Comparison of ENCODE assay signal across 23 cellular contexts in the genomic region with DNA sequence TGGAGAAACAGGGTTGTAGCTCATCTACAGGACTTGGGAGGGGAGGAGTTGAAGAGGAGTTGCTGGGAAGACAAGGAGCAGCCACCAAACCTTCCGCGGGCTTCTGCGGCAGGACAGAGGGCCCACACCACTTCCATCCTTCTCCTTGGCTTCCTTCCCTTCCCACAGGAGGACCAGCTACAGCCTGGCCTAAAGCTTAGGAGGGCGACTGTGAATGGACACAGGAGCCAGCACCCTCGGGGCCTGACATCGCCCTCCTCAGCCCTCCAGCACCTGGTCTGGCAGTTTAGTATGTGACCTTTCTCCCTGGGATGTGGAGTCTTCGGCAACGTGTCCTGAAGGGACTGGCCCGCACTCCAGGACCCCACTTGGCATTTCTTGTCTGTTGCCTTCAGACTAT. TPM values are rescaled to one million over a fixed set of nuclear protein-coding genes. Genes with fewer than 3 reads are reported as not detected.
DNase-seq lines count a peak whose midpoint lies in the region; ATAC-seq and TF ChIP-seq lines count a peak whose summit lies in the region.
"Had no signal": no experiment of that assay in that cellular context is flagged by ENCODE, and none has a peak within 500 bp of the region (broad histone marks: within the 10 kb centered on the region; RNA-seq: fewer than 3 reads in every experiment).

No MANE protein-coding gene starts in this region.

- peaks cover 34% of the 10 kb centered on the region for H3K36me3 Mint-ChIP-seq in WTC11

- H3K4me3 ChIP-seq in HUES6 (ENCODE audit: low read depth, low read length) (no peak overlapping the region), iPS-20b (ENCODE audit: low read length) (no peak overlapping the region)
- H3K4me3 ChIP-seq: HAP-1 had no signal

- CTCF ChIA-PET in WTC11 (lab: Charles Lee): interaction anchor here (0.5 to 4.2 kb wide), 6 partner anchors 22 to 202 kb away, joined by 3 to 19 read pairs (median 8); partner anchors contain the start of genes SF3B6, TP53I3 and WDCP

- H3K27ac ChIP-seq in HUES6 (ENCODE audit: low read depth, low read length) (peak overlapping the region; percentile 82), iPS-20b (ENCODE audit: low read length) (peak overlapping the region; percentile 20)
- H3K27ac ChIP-seq: HL-60 had no signal

- POLR2A ChIA-PET in WTC11 (lab: Charles Lee): interaction anchor here (0.6 to 1.7 kb wide), 4 partner anchors 25 to 151 kb away, joined by 3 to 8 read pairs (median 4); partner anchors contain the start of genes ATAD2B and FKBP1B

- H3K27me3 ChIP-seq in HUES6 (ENCODE audit: control insufficient read depth, insufficient read depth, low read length) (no peaks in the 10 kb centered on the region), iPS-20b (ENCODE audit: insufficient read depth, low read length) (no peaks in the 10 kb centered on the region)

- H3K36me3 ChIP-seq in HUES6 (ENCODE audit: control insufficient read depth, insufficient read depth, low read length) (peaks cover 36% of the 10 kb centered on the region), iPS-20b (ENCODE audit: insufficient read depth, low read depth, low read length) (peaks cover 40% of the 10 kb centered on the region)

- TF ChIP-seq CTCF in WTC11 (IDR thresholded peaks at IDR 0.05): no peak

- H3K27me3 Mint-ChIP-seq in WTC11 (ENCODE audit: low read depth): no peaks in the 10 kb centered on the region
- H3K27me3 Mint-ChIP-seq: CD4-positive, CD25-positive, alpha-beta regulatory T cell had no signal

- ATAC-seq in WTC11 (no peak), HG03280 (IDR thresholded peaks at IDR 0.05; ENCODE audit: unreplicated experiment) (no peak)
- ATAC-seq in stimulated activated naive CD8-positive, alpha-beta T cell treated with anti-CD3 and anti-CD28 coated beads, Interleukin-15, Interleukin-2, amounts not matched to agents 100 U/mL and 50 U/mL, for 24 hours: no peak
- ATAC-seq: PC-3 had no signal

- H3K9me3 Mint-ChIP-seq in WTC11: no peaks in the 10 kb centered on the region
- H3K9me3 Mint-ChIP-seq: CD4-positive, CD25-positive, alpha-beta regulatory T cell had no signal

- H3K4me1 Mint-ChIP-seq in WTC11: peaks cover 59% of the 10 kb centered on the region

- no peak for DNase-seq in WTC11 (ENCODE audit: low spot score)
- DNase-seq in inferior parietal cortex (ENCODE audit: extremely low spot score): no peak
- no peak for DNase-seq in stimulated activated naive CD8-positive, alpha-beta T cell treated with anti-CD3 and anti-CD28 coated beads, Interleukin-15, Interleukin-2, amounts not matched to agents 100 U/mL and 50 U/mL, for 24 hours
- DNase-seq in NCI-H69 (lab: John Stamatoyannopoulos, UW): no peak
- DNase-seq: CD4-positive, CD25-positive, alpha-beta regulatory T cell; COR-L47; DMS79; IMR-90; Karpas-422; NCI-H1694; NCI-H2081; NCI-H2171 treated with DMSO at 0.1 percent for 48 hours; NCI-H526; PC-3; Right ventricle myocardium superior had no signal

- H3K4me1 ChIP-seq in HUES6 (ENCODE audit: control insufficient read depth, insufficient read depth, low read length) (peaks cover 40% of the 10 kb centered on the region), iPS-20b (ENCODE audit: insufficient read depth, low read length) (peaks cover 18% of the 10 kb centered on the region; the same call in 1 of the 2 replicates)

- H3K9ac ChIP-seq in HUES6 (ENCODE audit: low read length) (peak overlapping the region; percentile 28), iPS-20b (ENCODE audit: low read depth, low read length) (peak overlapping the region; percentile 66; the same call in 1 of the 2 replicates)

- no peak overlapping the region for H3K4me3 Mint-ChIP-seq in WTC11
- H3K4me3 Mint-ChIP-seq: CD4-positive, CD25-positive, alpha-beta regulatory T cell had no signal

- peak overlapping the region; percentile 96 for H3K27ac Mint-ChIP-seq in WTC11

- H3K9me3 ChIP-seq in HUES6 (ENCODE audit: control insufficient read depth, insufficient read depth, low read depth, low read length) (no peaks in the 10 kb centered on the region), iPS-20b (ENCODE audit: insufficient read depth, low read depth, low read length) (no peaks in the 10 kb centered on the region)
- H3K9me3 ChIP-seq: HAP-1 had no signal

TF ChIP-seq in WTC11, 78 proteins besides CTCF, POLR2A, EP300 and RAD21:
- TF ChIP-seq ZNF423 (CRISPR knock-in tag; IDR thresholded peaks at IDR 0.05) (no peak), ETV6 (CRISPR knock-in tag; IDR thresholded peaks at IDR 0.05) (no peak), PREB (CRISPR knock-in tag; IDR thresholded peaks at IDR 0.05; ENCODE audit: borderline replicate concordance) (no peak), USF1 (CRISPR knock-in tag; IDR thresholded peaks at IDR 0.05) (no peak), NR1H2 (CRISPR knock-in tag; IDR thresholded peaks at IDR 0.05) (no peak), SOX15 (CRISPR knock-in tag; IDR thresholded peaks at IDR 0.05) (no peak), ZNF512 (CRISPR knock-in tag; IDR thresholded peaks at IDR 0.05; ENCODE audit: borderline replicate concordance) (no peak), TP53 (CRISPR knock-in tag; IDR thresholded peaks at IDR 0.05) (no peak), SP1 (CRISPR knock-in tag; conservative IDR thresholded peaks at IDR 0.05) (no peak), TCF7 (CRISPR knock-in tag; IDR thresholded peaks at IDR 0.05; ENCODE audit: low read depth) (no peak), ATF2 (CRISPR knock-in tag; IDR thresholded peaks at IDR 0.05; ENCODE audit: borderline replicate concordance, low read depth) (no peak)
- TF ChIP-seq, protein P1, sequence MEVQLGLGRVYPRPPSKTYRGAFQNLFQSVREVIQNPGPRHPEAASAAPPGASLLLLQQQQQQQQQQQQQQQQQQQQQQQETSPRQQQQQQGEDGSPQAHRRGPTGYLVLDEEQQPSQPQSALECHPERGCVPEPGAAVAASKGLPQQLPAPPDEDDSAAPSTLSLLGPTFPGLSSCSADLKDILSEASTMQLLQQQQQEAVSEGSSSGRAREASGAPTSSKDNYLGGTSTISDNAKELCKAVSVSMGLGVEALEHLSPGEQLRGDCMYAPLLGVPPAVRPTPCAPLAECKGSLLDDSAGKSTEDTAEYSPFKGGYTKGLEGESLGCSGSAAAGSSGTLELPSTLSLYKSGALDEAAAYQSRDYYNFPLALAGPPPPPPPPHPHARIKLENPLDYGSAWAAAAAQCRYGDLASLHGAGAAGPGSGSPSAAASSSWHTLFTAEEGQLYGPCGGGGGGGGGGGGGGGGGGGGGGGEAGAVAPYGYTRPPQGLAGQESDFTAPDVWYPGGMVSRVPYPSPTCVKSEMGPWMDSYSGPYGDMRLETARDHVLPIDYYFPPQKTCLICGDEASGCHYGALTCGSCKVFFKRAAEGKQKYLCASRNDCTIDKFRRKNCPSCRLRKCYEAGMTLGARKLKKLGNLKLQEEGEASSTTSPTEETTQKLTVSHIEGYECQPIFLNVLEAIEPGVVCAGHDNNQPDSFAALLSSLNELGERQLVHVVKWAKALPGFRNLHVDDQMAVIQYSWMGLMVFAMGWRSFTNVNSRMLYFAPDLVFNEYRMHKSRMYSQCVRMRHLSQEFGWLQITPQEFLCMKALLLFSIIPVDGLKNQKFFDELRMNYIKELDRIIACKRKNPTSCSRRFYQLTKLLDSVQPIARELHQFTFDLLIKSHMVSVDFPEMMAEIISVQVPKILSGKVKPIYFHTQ (CRISPR knock-in tag; IDR thresholded peaks at IDR 0.05): no peak

RNA-seq across cellular contexts. Expression of gene MFSD2B, which starts 15.4 kb away (rescaled TPM):
- total RNA-seq in WTC11 (2021): 0.42 to 0.55 TPM (median 0.50 TPM) in 3 replicates
- total RNA-seq: HT-29, IMR-90, M059J, PC-3, Right ventricle myocardium superior, SK-MEL-5 had no signal

RNA-seq across cellular contexts. Expression of gene WDCP, which starts 21.9 kb away (rescaled TPM):
- 30.5 to 33.6 TPM (median 31.9 TPM) in 3 replicates for total RNA-seq in WTC11 (2021)

RNA-seq across cellular contexts. Expression of gene FKBP1B, which starts 24.3 kb away (rescaled TPM):
- 58.6 to 83.9 TPM (median 74.8 TPM) in 3 replicates for total RNA-seq in WTC11 (2021)
- total RNA-seq: HT-29 had no signal

RNA-seq across cellular contexts. Expression of gene SF3B6, which starts 50.9 kb away (rescaled TPM):
- 117 to 128 TPM (median 126 TPM) in 3 replicates for total RNA-seq in WTC11 (2021)

RNA-seq across cellular contexts. Expression of gene TP53I3, which starts 59.4 kb away (rescaled TPM):
- 29.7 to 33.1 TPM (median 32.9 TPM) in 3 replicates for total RNA-seq in WTC11 (2021)
